Comparison of ENCODE assay signal across 9 cellular contexts in the genomic region with DNA sequence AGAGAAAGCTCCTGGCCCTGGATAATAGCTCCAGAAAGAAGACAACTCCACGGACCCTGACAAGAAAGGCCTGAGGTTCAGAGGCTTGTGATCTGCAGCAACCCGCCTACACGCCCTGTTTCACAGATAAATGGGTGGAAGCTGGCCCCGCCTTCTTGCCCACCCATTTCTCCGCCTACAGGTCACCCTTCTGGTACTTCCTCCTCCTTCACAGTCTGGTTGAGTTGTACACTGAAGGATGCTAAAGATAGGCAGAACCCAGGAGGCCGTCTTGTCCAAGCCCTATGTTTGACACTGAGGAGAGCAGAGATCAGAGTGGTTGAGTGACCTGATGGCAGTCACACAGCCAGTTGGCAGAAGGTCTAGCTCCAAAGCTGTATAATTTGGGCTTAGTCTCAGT. TPM values are rescaled to one million over a fixed set of nuclear protein-coding genes. Genes with fewer than 3 reads are reported as not detected.
DNase-seq lines count a peak whose midpoint lies in the region; ATAC-seq and TF ChIP-seq lines count a peak whose summit lies in the region.
"Had no signal": no experiment of that assay in that cellular context is flagged by ENCODE, and none has a peak within 500 bp of the region (broad histone marks: within the 10 kb centered on the region; RNA-seq: fewer than 3 reads in every experiment).

No MANE protein-coding gene starts in this region.

- no peaks in the 10 kb centered on the region for H3K9me2 ChIP-seq in SK-N-SH

- no peaks in the 10 kb centered on the region for H3K27me3 ChIP-seq in CD4-positive, alpha-beta memory T cell (ENCODE audit: insufficient read depth, low read length)
- H3K27me3 ChIP-seq in SK-N-SH (ENCODE audit: insufficient read depth), result no peaks in the 10 kb centered on the region

- POLR2A ChIA-PET in CD4-positive, alpha-beta memory T cell (lab: Charles Lee; ENCODE audit: partially characterized antibody), result interaction anchor here (1.1 to 1.6 kb wide), 2 partner anchors 10 to 14 kb away, joined by 3 read pairs; no protein-coding TSS in a partner anchor
- POLR2A ChIA-PET in activated naive CD8-positive, alpha-beta T cell treated with anti-CD3 and anti-CD28 coated beads, Interleukin-2, amount 10 ng/mL, durations not matched to agents 7 days and 5 days (lab: Charles Lee), result interaction anchor here (0.6 kb wide), 1 partner anchor 244 kb away, joined by 4 read pairs; no protein-coding TSS in a partner anchor
- POLR2A ChIA-PET in SK-N-SH (lab: Yijun Ruan, JAX), result no interaction called here

- ATAC-seq in GM21717 (IDR thresholded peaks at IDR 0.05; ENCODE audit: unreplicated experiment), result peak; percentile 49
- peak; percentile 47 for ATAC-seq in activated naive CD8-positive, alpha-beta T cell treated with anti-CD3 and anti-CD28 coated beads, Interleukin-2, amount 10 ng/mL, durations not matched to agents 7 days and 5 days (ENCODE audit: low read depth)
- ATAC-seq in stimulated activated naive B cell treated with anti-CD40 and anti-IgM and Interleukin-4, amounts not matched to agents 10 μg/mL and 1 μg/mL and 100 μg/mL, for 72 hours (replicated peaks), result peak; percentile 91 to 94

- intact Hi-C loops in CD4-positive, alpha-beta memory T cell (cut with micrococcal nuclease), result no loop called here

- no peak for TF ChIP-seq CTCF in SK-N-SH (IDR thresholded peaks at IDR 0.05)

- H3K4me1 ChIP-seq in CD4-positive, alpha-beta memory T cell (ENCODE audit: insufficient read depth, low read length), result no peaks in the 10 kb centered on the region
- no peaks in the 10 kb centered on the region for H3K4me1 ChIP-seq in SK-N-SH (ENCODE audit: control insufficient read depth in 1 of 2, insufficient read depth in 2 of 2, low read depth in 1 of 2, low read length in 1 of 2)

- no peaks in the 10 kb centered on the region for H3F3A ChIP-seq in SK-N-SH (replicated peaks; ENCODE audit: insufficient read depth)

- no peak for TF ChIP-seq EP300 in SK-N-SH (IDR thresholded peaks at IDR 0.05; ENCODE audit: borderline replicate concordance in 1 of 2, low read depth in 1 of 2, low read length in 1 of 2)

- no peaks in the 10 kb centered on the region for H3K27me3 Mint-ChIP-seq in CD4-positive, alpha-beta memory T cell
- peaks cover 5% of the 10 kb centered on the region for H3K27me3 Mint-ChIP-seq in activated naive CD8-positive, alpha-beta T cell treated with anti-CD3 and anti-CD28 coated beads, Interleukin-2, amount 10 ng/mL, durations not matched to agents 7 days and 5 days
- H3K27me3 Mint-ChIP-seq in stimulated activated naive B cell treated with anti-CD40 and anti-IgM and Interleukin-4, amounts not matched to agents 10 μg/mL and 1 μg/mL and 100 μg/mL, for 72 hours, result peaks cover 0 to 7% of the 10 kb centered on the region in 2 donors

- DNase-seq in CD4-positive, alpha-beta memory T cell, result peak in 4 of 5 donors; percentile 12 to 39 (median 26)
- DNase-seq in SK-MEL-5 (ENCODE audit: low read depth, low spot score) (peak; percentile 38), G401 (ENCODE audit: low spot score) (no peak), NCI-H187 treated with DMSO at 0.1 percent for 48 hours (lab: John Stamatoyannopoulos, UW) (no peak), SK-N-SH (no peak)
- DNase-seq in activated naive CD8-positive, alpha-beta T cell treated with anti-CD3 and anti-CD28 coated beads, Interleukin-2, amount 10 ng/mL, durations not matched to agents 7 days and 5 days, result peak; percentile 46
- peak; percentile 47 for DNase-seq in stimulated activated naive B cell treated with anti-CD40 and anti-IgM and Interleukin-4, amounts not matched to agents 10 μg/mL and 1 μg/mL and 100 μg/mL, for 72 hours

- H3K36me3 Mint-ChIP-seq in CD4-positive, alpha-beta memory T cell, result no peaks in the 10 kb centered on the region
- peaks cover 2% of the 10 kb centered on the region for H3K36me3 Mint-ChIP-seq in activated naive CD8-positive, alpha-beta T cell treated with anti-CD3 and anti-CD28 coated beads, Interleukin-2, amount 10 ng/mL, durations not matched to agents 7 days and 5 days
- no peaks in the 10 kb centered on the region for H3K36me3 Mint-ChIP-seq in stimulated activated naive B cell treated with anti-CD40 and anti-IgM and Interleukin-4, amounts not matched to agents 10 μg/mL and 1 μg/mL and 100 μg/mL, for 72 hours

- H4K20me1 ChIP-seq in SK-N-SH (ENCODE audit: insufficient read depth), result no peaks in the 10 kb centered on the region

- H3K4me3 ChIP-seq in CD4-positive, alpha-beta memory T cell (ENCODE audit: low read length in 2 of 2), result no peak overlapping the region
- H3K4me3 ChIP-seq in SK-N-SH (ENCODE audit: low read depth in 2 of 2, low read length in 1 of 2), result no peak overlapping the region
- H3K4me3 ChIP-seq: lung had no signal

- H3K4me3 Mint-ChIP-seq in CD4-positive, alpha-beta memory T cell, result no peak overlapping the region
- no peak overlapping the region for H3K4me3 Mint-ChIP-seq in activated naive CD8-positive, alpha-beta T cell treated with anti-CD3 and anti-CD28 coated beads, Interleukin-2, amount 10 ng/mL, durations not matched to agents 7 days and 5 days
- no peak overlapping the region for H3K4me3 Mint-ChIP-seq in stimulated activated naive B cell treated with anti-CD40 and anti-IgM and Interleukin-4, amounts not matched to agents 10 μg/mL and 1 μg/mL and 100 μg/mL, for 72 hours

- no peaks in the 10 kb centered on the region for H3K9me3 Mint-ChIP-seq in CD4-positive, alpha-beta memory T cell
- peaks cover 2% of the 10 kb centered on the region for H3K9me3 Mint-ChIP-seq in activated naive CD8-positive, alpha-beta T cell treated with anti-CD3 and anti-CD28 coated beads, Interleukin-2, amount 10 ng/mL, durations not matched to agents 7 days and 5 days
- H3K9me3 Mint-ChIP-seq in stimulated activated naive B cell treated with anti-CD40 and anti-IgM and Interleukin-4, amounts not matched to agents 10 μg/mL and 1 μg/mL and 100 μg/mL, for 72 hours, result no peaks in the 10 kb centered on the region

- H3K4me1 Mint-ChIP-seq in CD4-positive, alpha-beta memory T cell, result peaks cover 1 to 10% (median 8%) of the 10 kb centered on the region in 4 donors
- peaks cover 7% of the 10 kb centered on the region for H3K4me1 Mint-ChIP-seq in activated naive CD8-positive, alpha-beta T cell treated with anti-CD3 and anti-CD28 coated beads, Interleukin-2, amount 10 ng/mL, durations not matched to agents 7 days and 5 days
- peaks cover 6 to 10% of the 10 kb centered on the region in 2 donors for H3K4me1 Mint-ChIP-seq in stimulated activated naive B cell treated with anti-CD40 and anti-IgM and Interleukin-4, amounts not matched to agents 10 μg/mL and 1 μg/mL and 100 μg/mL, for 72 hours

- H3K36me3 ChIP-seq in CD4-positive, alpha-beta memory T cell (ENCODE audit: insufficient read depth, low read length), result no peaks in the 10 kb centered on the region
- H3K36me3 ChIP-seq in SK-N-SH (replicated peaks in 1 of 2; ENCODE audit: control insufficient read depth in 1 of 2, insufficient read depth in 2 of 2, low read length in 1 of 2), result no peaks in the 10 kb centered on the region

- H3K27ac ChIP-seq in CD4-positive, alpha-beta memory T cell (ENCODE audit: low read depth, low read length), result no peak overlapping the region
- no peak overlapping the region for H3K27ac ChIP-seq in SK-N-SH (ENCODE audit: low read depth in 2 of 2, low read length in 1 of 2)

- CTCF ChIA-PET in CD4-positive, alpha-beta memory T cell (lab: Charles Lee; ENCODE audit: partially characterized antibody), result interaction anchor here (1.3 kb wide), 1 partner anchor 11 kb away, joined by 4 read pairs; no protein-coding TSS in a partner anchor
- CTCF ChIA-PET in SK-N-SH (lab: Yijun Ruan, JAX), result no interaction called here

- in situ Hi-C loops in SK-MEL-5 (cut with HindIII; ENCODE audit: low pct_unique_long_range_greater_than_20kb, low sequenced_read_pairs), result no loop called here
- in situ Hi-C loops in G401 (cut with HindIII; ENCODE audit: low sequenced_read_pairs), result no loop called here

- H3K79me2 ChIP-seq in SK-N-SH (ENCODE audit: insufficient read depth), result no peaks in the 10 kb centered on the region

- WGBS in SK-N-SH (ENCODE audit: low lambda C conversion rate), result 76% methylated on average over 6 of the region's 6 CpGs

- no peaks in the 10 kb centered on the region for H3K9me3 ChIP-seq in CD4-positive, alpha-beta memory T cell (ENCODE audit: control insufficient read depth in 1 of 2, low read length in 2 of 2)
- H3K9me3 ChIP-seq in SK-N-SH, result no peaks in the 10 kb centered on the region

- no peak for TF ChIP-seq RAD21 in SK-N-SH (IDR thresholded peaks at IDR 0.05; ENCODE audit: low read length)

- H3K4me2 ChIP-seq in SK-N-SH, result no peak overlapping the region

- H2AFZ ChIP-seq in SK-N-SH (ENCODE audit: low read depth), result no peak overlapping the region

- no peak overlapping the region for H3K27ac Mint-ChIP-seq in CD4-positive, alpha-beta memory T cell
- H3K27ac Mint-ChIP-seq in activated naive CD8-positive, alpha-beta T cell treated with anti-CD3 and anti-CD28 coated beads, Interleukin-2, amount 10 ng/mL, durations not matched to agents 7 days and 5 days, result no peak overlapping the region
- H3K27ac Mint-ChIP-seq in stimulated activated naive B cell treated with anti-CD40 and anti-IgM and Interleukin-4, amounts not matched to agents 10 μg/mL and 1 μg/mL and 100 μg/mL, for 72 hours, result peak overlapping the region; percentile 33

- no peak overlapping the region for H3K9ac ChIP-seq in SK-N-SH

TF ChIP-seq in SK-N-SH, 30 proteins besides CTCF, POLR2A, EP300 and RAD21 (continues in another document):
- TF ChIP-seq TAF1 (IDR thresholded peaks at IDR 0.05; ENCODE audit: borderline replicate concordance, low read depth, low read length) (no peak), TEAD4 (IDR thresholded peaks at IDR 0.05; ENCODE audit: borderline replicate concordance, insufficient read depth) (no peak), ELF1 (IDR thresholded peaks at IDR 0.05) (no peak), NRF1 (IDR thresholded peaks at IDR 0.05; ENCODE audit: low read depth, low read length) (no peak), POLR2AphosphoS5 (IDR thresholded peaks at IDR 0.05; ENCODE audit: low read depth, low read length) (no peak), RCOR1 (IDR thresholded peaks at IDR 0.05; ENCODE audit: low read length) (no peak), SIN3A (IDR thresholded peaks at IDR 0.05; ENCODE audit: borderline replicate concordance, low read depth, low read length) (no peak), GABPA (IDR thresholded peaks at IDR 0.05; ENCODE audit: low read depth) (no peak), FOSL2 (IDR thresholded peaks at IDR 0.05; ENCODE audit: borderline replicate concordance, low read depth) (no peak)

RNA-seq across cellular contexts. Expression of gene MDGA1, which starts 34.2 kb away (rescaled TPM):
- total RNA-seq in CD4-positive, alpha-beta memory T cell, result 10 to 100 TPM; 25.7 to 25.9 TPM
- polyA plus RNA-seq in CD4-positive, alpha-beta memory T cell, result 1 to 10 TPM; 1.2 to 3.7 TPM
- total RNA-seq in SK-MEL-5 (2014; rRNA removed; shearing (Covaris generic)), result 4.8 and 5.7 TPM in 2 replicates
- polyA plus RNA-seq in SK-MEL-5 (2015; cell fraction: cytosol; rRNA removed), result 8.0 and 10.4 TPM in 2 replicates
- polyA plus RNA-seq in SK-MEL-5 (2015; cell fraction: nucleus; rRNA removed), result 19.4 and 24.8 TPM in 2 replicates
- total RNA-seq in activated naive CD8-positive, alpha-beta T cell treated with anti-CD3 and anti-CD28 coated beads, Interleukin-2, amount 10 ng/mL, durations not matched to agents 7 days and 5 days, result 10 to 100 TPM; 16.4 to 23.0 TPM
- 17.7 and 19.6 TPM in 2 replicates for total RNA-seq in G401 (2014; rRNA removed; shearing (Covaris generic))
- 4.4 and 5.1 TPM in 2 replicates for polyA plus RNA-seq in SK-N-SH (2012; rRNA removed)
- 1.5 and 2.0 TPM in 2 replicates for polyA plus RNA-seq in SK-N-SH (2012; cell fraction: cytosol; rRNA removed)
- polyA plus RNA-seq in SK-N-SH (2012; cell fraction: nucleus; rRNA removed), result 9.9 and 16.9 TPM in 2 replicates

Comparison
In these comparisons a context has a peak if more than half of its experiments do, and no peak if none do; other contexts are left out.
1. DNase-seq: peak in CD4-positive, alpha-beta memory T cell (4 of 5), SK-MEL-5 (single experiment), activated naive CD8-positive, alpha-beta T cell treated with anti-CD3 and anti-CD28 coated beads, Interleukin-2, amount 10 ng/mL, durations not matched to agents 7 days and 5 days (single experiment) and stimulated activated naive B cell treated with anti-CD40 and anti-IgM and Interleukin-4, amounts not matched to agents 10 μg/mL and 1 μg/mL and 100 μg/mL, for 72 hours (single experiment); none in G401 (single experiment), NCI-H187 treated with DMSO at 0.1 percent for 48 hours (single experiment) and SK-N-SH (single experiment).
2. Peak in every context shown above with its lines, with median percentiles within 50 percentile points of each other: ATAC-seq.